Comparison of ENCODE assay signal across 1 cellular context in genomic region chr7:24732646-24733413, GRCh38.
TF ChIP-seq lines count a peak whose summit lies in the region.

No MANE protein-coding gene starts in this region.

TF ChIP-seq in IMR-90, 13 proteins besides CTCF, POLR2A, EP300 and RAD21 (continued from another document):
- TF ChIP-seq MAFK (IDR thresholded peaks at IDR 0.05; ENCODE audit: low read depth, low read length) = peak; percentile 91
- TF ChIP-seq SMC3 (IDR thresholded peaks at IDR 0.05; ENCODE audit: low read depth, low read length) = 0 out of 2 replicates have a peak, but pooled peaks have one; percentile 3
- no peak for TF ChIP-seq CHD1 (IDR thresholded peaks at IDR 0.05; ENCODE audit: low read depth, low read length)
